8 cellular contexts compared by ENCODE assay signal in genomic region chr19:35774274-35775045, GRCh38. TPM values are rescaled to one million over a fixed set of nuclear protein-coding genes. Genes with fewer than 3 reads are reported as not detected.
DNase-seq lines count a peak whose midpoint lies in the region; ATAC-seq and TF ChIP-seq lines count a peak whose summit lies in the region.

No MANE protein-coding gene starts in this region.

- H3K27me3 ChIP-seq in hepatocyte (no peaks in the 10 kb centered on the region), stomach smooth muscle (ENCODE audit: control insufficient read depth in 1 of 2, insufficient read depth in 2 of 2, low read length in 2 of 2) (no peaks in the 10 kb centered on the region), thyroid gland (no peaks in the 10 kb centered on the region)

- TF ChIP-seq POLR2A in thyroid gland (IDR thresholded peaks at IDR 0.05), result no peak

- peak overlapping the region; percentile 88 for H3K4me3 Mint-ChIP-seq in activated CD4-positive, alpha-beta T cell treated with anti-CD3 and anti-CD28 coated beads, Interleukin-2, amount 10 ng/mL, durations not matched to agents 24 days and 14 days

- H4K20me1 ChIP-seq in hepatocyte (ENCODE audit: insufficient read depth, poor library complexity, severe bottlenecking), result no peaks in the 10 kb centered on the region

- ATAC-seq in GM18870 (IDR thresholded peaks at IDR 0.05; ENCODE audit: unreplicated experiment), result no peak

- H3K36me3 ChIP-seq in hepatocyte (replicated peaks; ENCODE audit: insufficient read depth, low read depth) (no peaks in the 10 kb centered on the region), stomach smooth muscle (ENCODE audit: control insufficient read depth in 2 of 2, insufficient read depth in 2 of 2, low read length in 2 of 2) (peaks cover 4 to 6% of the 10 kb centered on the region in 2 donors), thyroid gland (no peaks in the 10 kb centered on the region)

- no peak overlapping the region for H2AFZ ChIP-seq in hepatocyte

- peaks cover 4% of the 10 kb centered on the region for H3K79me2 ChIP-seq in hepatocyte

- peaks cover 26% of the 10 kb centered on the region for H3K4me1 Mint-ChIP-seq in activated CD4-positive, alpha-beta T cell treated with anti-CD3 and anti-CD28 coated beads, Interleukin-2, amount 10 ng/mL, durations not matched to agents 24 days and 14 days

- WGBS in hepatocyte (ENCODE audit: low lambda C conversion rate, missing lambda C conversion rate), result 52% methylated on average over 16 of the region's 16 CpGs
- WGBS in thyroid gland, 2 donors, result 49 to 52% methylated on average over 16 of the region's 16 CpGs

- no peaks in the 10 kb centered on the region for H3K9me3 Mint-ChIP-seq in activated CD4-positive, alpha-beta T cell treated with anti-CD3 and anti-CD28 coated beads, Interleukin-2, amount 10 ng/mL, durations not matched to agents 24 days and 14 days

- peaks cover 8% of the 10 kb centered on the region for H3K36me3 Mint-ChIP-seq in activated CD4-positive, alpha-beta T cell treated with anti-CD3 and anti-CD28 coated beads, Interleukin-2, amount 10 ng/mL, durations not matched to agents 24 days and 14 days (ENCODE audit: low read depth)

- no peaks in the 10 kb centered on the region for H3K9me3 ChIP-seq in hepatocyte (ENCODE audit: low read depth)
- H3K9me3 ChIP-seq in stomach smooth muscle (ENCODE audit: control insufficient read depth in 2 of 2, low read length in 2 of 2), result no peaks in the 10 kb centered on the region
- no peaks in the 10 kb centered on the region for H3K9me3 ChIP-seq in thyroid gland

- H3K27ac Mint-ChIP-seq in activated CD4-positive, alpha-beta T cell treated with anti-CD3 and anti-CD28 coated beads, Interleukin-2, amount 10 ng/mL, durations not matched to agents 24 days and 14 days, result no peak overlapping the region

- TF ChIP-seq CTCF in hepatocyte (IDR thresholded peaks at IDR 0.05; ENCODE audit: poor library complexity) (no peak), thyroid gland (IDR thresholded peaks at IDR 0.05) (no peak)

- intact Hi-C loops in activated CD4-positive, alpha-beta T cell treated with anti-CD3 and anti-CD28 coated beads, Interleukin-2, amount 10 ng/mL, durations not matched to agents 24 days and 14 days (cut with micrococcal nuclease), result loop anchor here (1.0 to 5.0 kb wide), 6 partner anchors 16 to 157 kb away; partner anchors contain the start of genes APLP1, PROSER3, PSENEN and U2AF1L4
- intact Hi-C loops in thyroid gland (cut with DNase I), result no loop called here

- no peak for DNase-seq in activated CD4-positive, alpha-beta T cell treated with anti-CD3 and anti-CD28 coated beads, Interleukin-2, amount 10 ng/mL, durations not matched to agents 24 days and 14 days
- DNase-seq in activated CD4-positive, alpha-beta T cell treated with anti-CD3 and anti-CD28 coated beads for 48 hours, result no peak
- DNase-seq in SW480 (ENCODE audit: low spot score), result peak; percentile 40
- no peak for DNase-seq in hepatocyte (ENCODE audit: low spot score)
- no peak for DNase-seq in dedifferentiated amniotic fluid mesenchymal stem cell (ENCODE audit: extremely low spot score)
- DNase-seq in thyroid gland, result no peak

- H3K4me3 ChIP-seq in hepatocyte, result no peak overlapping the region
- peak overlapping the region; percentile 62 to 80 for H3K4me3 ChIP-seq in stomach smooth muscle (ENCODE audit: low read length in 2 of 2)
- no peak overlapping the region for H3K4me3 ChIP-seq in thyroid gland (replicated peaks in 1 of 3)

- peak overlapping the region; percentile 67 for H3K4me2 ChIP-seq in hepatocyte

- H3K4me1 ChIP-seq in hepatocyte (ENCODE audit: insufficient read depth) (peaks cover 10% of the 10 kb centered on the region), stomach smooth muscle (ENCODE audit: control insufficient read depth, insufficient read depth, low read length) (peaks cover 21% of the 10 kb centered on the region), thyroid gland (peaks cover 6 to 8% of the 10 kb centered on the region in 2 donors)

- no peaks in the 10 kb centered on the region for H3K27me3 Mint-ChIP-seq in activated CD4-positive, alpha-beta T cell treated with anti-CD3 and anti-CD28 coated beads, Interleukin-2, amount 10 ng/mL, durations not matched to agents 24 days and 14 days

- no peaks in the 10 kb centered on the region for H3K9me2 ChIP-seq in hepatocyte (replicated peaks; ENCODE audit: insufficient read depth)

- H3K27ac ChIP-seq in hepatocyte (no peak overlapping the region), stomach smooth muscle (ENCODE audit: low read length) (no peak overlapping the region), thyroid gland (no peak overlapping the region)

- H3K9ac ChIP-seq in stomach smooth muscle (ENCODE audit: low read length in 2 of 2), result peak overlapping the region in 1 of 2 donors; percentile 36

RNA-seq across cellular contexts. Expression of gene ARHGAP33, which starts 0.9 kb away (rescaled TPM):
- 24.6 and 26.4 TPM in 2 replicates for total RNA-seq in activated CD4-positive, alpha-beta T cell treated with anti-CD3 and anti-CD28 coated beads, Interleukin-2, amount 10 ng/mL, durations not matched to agents 24 days and 14 days
- 0.84 and 6.7 TPM in 2 replicates for total RNA-seq in hepatocyte
- polyA plus RNA-seq in hepatocyte, result 7.9 and 11.4 TPM in 2 replicates
- 10 to 100 TPM in 3 of 4 donors, 1 to 10 TPM in 1; 4.2 to 16.0 (median 13.0) TPM for total RNA-seq in thyroid gland

RNA-seq across cellular contexts. Expression of gene PROSER3, which starts 16.5 kb away (rescaled TPM):
- total RNA-seq in activated CD4-positive, alpha-beta T cell treated with anti-CD3 and anti-CD28 coated beads, Interleukin-2, amount 10 ng/mL, durations not matched to agents 24 days and 14 days, result 35.2 and 43.6 TPM in 2 replicates
- total RNA-seq in hepatocyte (3.7 and 12.2 TPM in 2 replicates), thyroid gland (10 to 100 TPM in 3 of 4 donors, 1 to 10 TPM in 1; 8.2 to 34.3 (median 13.2) TPM)
- 26.5 and 30.7 TPM in 2 replicates for polyA plus RNA-seq in hepatocyte

RNA-seq across cellular contexts. Expression of gene HSPB6, which starts 17.6 kb away (rescaled TPM):
- total RNA-seq in activated CD4-positive, alpha-beta T cell treated with anti-CD3 and anti-CD28 coated beads, Interleukin-2, amount 10 ng/mL, durations not matched to agents 24 days and 14 days, result 0.42 TPM in 1 of 2 replicates, not detected in the other
- total RNA-seq in hepatocyte (7.1 and 14.2 TPM in 2 replicates), thyroid gland (10 to 100 TPM; 17.3 to 31.8 (median 23.1) TPM)
- 235 and 240 TPM in 2 replicates for polyA plus RNA-seq in hepatocyte

RNA-seq across cellular contexts. Expression of gene LIN37, which starts 26.1 kb away (rescaled TPM):
- total RNA-seq in activated CD4-positive, alpha-beta T cell treated with anti-CD3 and anti-CD28 coated beads, Interleukin-2, amount 10 ng/mL, durations not matched to agents 24 days and 14 days, result 7.7 and 11.1 TPM in 2 replicates
- 7.9 and 12.0 TPM in 2 replicates for total RNA-seq in hepatocyte
- polyA plus RNA-seq in hepatocyte, result 13.6 and 17.6 TPM in 2 replicates
- total RNA-seq in thyroid gland, result 10 to 100 TPM in 2 of 4 donors, 1 to 10 TPM in 2; 8.2 to 21.5 (median 14.1) TPM

RNA-seq across cellular contexts. Expression of gene PSENEN, which starts 29.0 kb away (rescaled TPM):
- total RNA-seq in activated CD4-positive, alpha-beta T cell treated with anti-CD3 and anti-CD28 coated beads, Interleukin-2, amount 10 ng/mL, durations not matched to agents 24 days and 14 days, result 44.9 and 46.7 TPM in 2 replicates
- total RNA-seq in hepatocyte (24.8 and 39.1 TPM in 2 replicates), thyroid gland (10 to 100 TPM; 34.0 to 73.8 (median 40.5) TPM)
- 106 and 127 TPM in 2 replicates for polyA plus RNA-seq in hepatocyte

Comparison
In these comparisons a context has a peak if more than half of its experiments do, and no peak if none do; other contexts are left out.
1. H3K4me3 ChIP-seq: peak in stomach smooth muscle (2 of 2); none in hepatocyte (single experiment) and thyroid gland (0 of 3).